In the genomic region with DNA sequence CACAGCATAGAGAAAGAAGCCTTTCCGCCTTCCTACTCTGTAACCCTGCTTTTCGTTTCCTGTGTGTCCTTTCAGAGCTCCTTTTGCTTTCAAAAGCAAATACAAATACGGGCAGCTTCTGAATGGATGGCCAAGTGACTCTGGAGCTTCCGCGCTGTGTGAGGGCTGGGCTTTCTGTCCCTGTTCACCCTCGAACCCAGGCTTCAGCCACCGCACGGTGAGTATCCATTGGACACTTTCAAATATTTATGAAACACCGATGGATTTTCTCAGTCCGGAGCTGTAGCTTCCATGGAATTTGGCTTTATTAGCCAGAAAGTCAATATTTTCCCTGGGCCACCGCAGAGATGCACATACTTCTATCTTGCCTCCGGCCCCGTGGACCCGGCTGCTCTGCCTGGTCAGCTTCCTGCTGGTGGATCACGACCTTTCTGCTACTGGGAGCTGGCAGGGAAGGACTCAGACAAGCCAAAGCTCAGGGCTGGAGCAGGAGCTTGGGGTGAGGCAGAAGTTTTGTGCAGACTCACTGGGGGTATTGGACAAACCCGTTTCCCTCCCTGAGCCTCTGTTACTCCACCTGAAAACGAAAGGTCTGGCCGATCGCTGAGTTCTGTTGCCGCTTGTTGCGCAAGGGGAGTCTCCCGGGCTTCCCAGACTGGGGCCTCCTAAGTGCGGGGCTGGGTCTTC, we compare ENCODE assay signal across 10 cellular contexts.
DNase-seq lines count a peak whose midpoint lies in the region; ATAC-seq and TF ChIP-seq lines count a peak whose summit lies in the region.
"Had no signal": no experiment of that assay in that cellular context is flagged by ENCODE, and none has a peak within 500 bp of the region (broad histone marks: within the 10 kb centered on the region; RNA-seq: fewer than 3 reads in every experiment).

No MANE protein-coding gene starts in this region.

- CTCF ChIA-PET in Calu3 (lab: Charles Lee) (interaction anchor here (1.4 kb wide), 1 partner anchor 26 kb away, joined by 8 read pairs; no protein-coding TSS in a partner anchor), Panc1 (lab: Charles Lee) (interaction anchor here (0.6 to 2.6 kb wide), 4 partner anchors 15 to 65 kb away, joined by 3 to 7 read pairs (median 5); no protein-coding TSS in a partner anchor)

- intact Hi-C loops in Calu3 (cut with micrococcal nuclease; ENCODE audit: unreplicated experiment) (no loop called here), Panc1 (cut with micrococcal nuclease; ENCODE audit: unreplicated experiment) (no loop called here)
- intact Hi-C loops in activated T-helper 1 cell treated with anti-CD3 and anti-CD28 coated beads, Interleukin-12 subunit alpha, Interleukin-12 subunit beta, Interleukin-2, Interleukin-4 antibody, amounts not matched to agents 30 ng/mL and 10 ng/mL and 1 ng/mL, durations not matched to agents 14 hours and 24 hours and 36 hours (cut with micrococcal nuclease) = no loop called here

- TF ChIP-seq CTCF in Calu3 (IDR thresholded peaks at IDR 0.05; ENCODE audit: unreplicated experiment) = no peak
- no peak for TF ChIP-seq CTCF in Panc1 (IDR thresholded peaks at IDR 0.05)
- no peak for TF ChIP-seq CTCF in fibroblast of the aortic adventitia (IDR thresholded peaks at IDR 0.05; ENCODE audit: insufficient read depth, low read length)
- no peak for TF ChIP-seq CTCF in neutrophil (IDR thresholded peaks at IDR 0.05)
- no peak for TF ChIP-seq CTCF in GM10266 (IDR thresholded peaks at IDR 0.05; ENCODE audit: control insufficient read depth, insufficient read depth, low read depth, missing control alignments)

- H3K4me3 Mint-ChIP-seq in Calu3 (ENCODE audit: low read depth, unreplicated experiment) = peak overlapping the region; percentile 9
- H3K4me3 Mint-ChIP-seq in activated T-helper 1 cell treated with anti-CD3 and anti-CD28 coated beads, Interleukin-12 subunit alpha, Interleukin-12 subunit beta, Interleukin-2, Interleukin-4 antibody, amounts not matched to agents 30 ng/mL and 10 ng/mL and 1 ng/mL, durations not matched to agents 14 hours and 24 hours and 36 hours = no peak overlapping the region

- H3K27me3 ChIP-seq in Panc1 (ENCODE audit: control insufficient read depth, insufficient read depth, low read length) (no peaks in the 10 kb centered on the region), neutrophil (peaks cover 6% of the 10 kb centered on the region)

- H3K27ac ChIP-seq in Panc1 (ENCODE audit: low read length) (peak overlapping the region; percentile 81), neutrophil (no peak overlapping the region)
- H3K27ac ChIP-seq: KMS-11 had no signal

- POLR2A ChIA-PET in Panc1 (lab: Charles Lee) = no interaction called here

- no peaks in the 10 kb centered on the region for H3K9me3 Mint-ChIP-seq in Calu3 (ENCODE audit: low read depth, unreplicated experiment)
- no peaks in the 10 kb centered on the region for H3K9me3 Mint-ChIP-seq in activated T-helper 1 cell treated with anti-CD3 and anti-CD28 coated beads, Interleukin-12 subunit alpha, Interleukin-12 subunit beta, Interleukin-2, Interleukin-4 antibody, amounts not matched to agents 30 ng/mL and 10 ng/mL and 1 ng/mL, durations not matched to agents 14 hours and 24 hours and 36 hours

- H3K36me3 Mint-ChIP-seq in Calu3 (ENCODE audit: insufficient read depth, unreplicated experiment) = no peaks in the 10 kb centered on the region
- no peaks in the 10 kb centered on the region for H3K36me3 Mint-ChIP-seq in activated T-helper 1 cell treated with anti-CD3 and anti-CD28 coated beads, Interleukin-12 subunit alpha, Interleukin-12 subunit beta, Interleukin-2, Interleukin-4 antibody, amounts not matched to agents 30 ng/mL and 10 ng/mL and 1 ng/mL, durations not matched to agents 14 hours and 24 hours and 36 hours (ENCODE audit: low read depth)

- H3K36me3 ChIP-seq in Panc1 (ENCODE audit: control insufficient read depth, insufficient read depth, low read length) = no peaks in the 10 kb centered on the region
- no peaks in the 10 kb centered on the region for H3K36me3 ChIP-seq in neutrophil

- H3K27ac Mint-ChIP-seq in Calu3 (ENCODE audit: unreplicated experiment) = no peak overlapping the region
- no peak overlapping the region for H3K27ac Mint-ChIP-seq in activated T-helper 1 cell treated with anti-CD3 and anti-CD28 coated beads, Interleukin-12 subunit alpha, Interleukin-12 subunit beta, Interleukin-2, Interleukin-4 antibody, amounts not matched to agents 30 ng/mL and 10 ng/mL and 1 ng/mL, durations not matched to agents 14 hours and 24 hours and 36 hours

- in situ Hi-C loops in Panc1 (cut with HindIII; ENCODE audit: low pct_unique_long_range_greater_than_20kb, low sequenced_read_pairs) = no loop called here

- H3K4me1 Mint-ChIP-seq in Calu3 (ENCODE audit: low read depth, unreplicated experiment) = no peaks in the 10 kb centered on the region
- no peaks in the 10 kb centered on the region for H3K4me1 Mint-ChIP-seq in activated T-helper 1 cell treated with anti-CD3 and anti-CD28 coated beads, Interleukin-12 subunit alpha, Interleukin-12 subunit beta, Interleukin-2, Interleukin-4 antibody, amounts not matched to agents 30 ng/mL and 10 ng/mL and 1 ng/mL, durations not matched to agents 14 hours and 24 hours and 36 hours (ENCODE audit: low read depth)

- H3K4me3 ChIP-seq in Panc1 (ENCODE audit: low read depth in 2 of 2, low read length in 2 of 2) = peak overlapping the region; percentile 27 to 55
- peak overlapping the region; percentile 39 for H3K4me3 ChIP-seq in fibroblast of the aortic adventitia (ENCODE audit: low read depth, low read length)
- H3K4me3 ChIP-seq in neutrophil (ENCODE audit: low read depth in 1 of 2, low read length in 1 of 2) = peak overlapping the region; percentile 3 to 28

- peaks cover 51% of the 10 kb centered on the region for H3K27me3 Mint-ChIP-seq in Calu3 (ENCODE audit: unreplicated experiment)
- peaks cover 9% of the 10 kb centered on the region for H3K27me3 Mint-ChIP-seq in activated T-helper 1 cell treated with anti-CD3 and anti-CD28 coated beads, Interleukin-12 subunit alpha, Interleukin-12 subunit beta, Interleukin-2, Interleukin-4 antibody, amounts not matched to agents 30 ng/mL and 10 ng/mL and 1 ng/mL, durations not matched to agents 14 hours and 24 hours and 36 hours (ENCODE audit: insufficient read depth)

- BruUV-seq in Calu3 (replicated peaks; lab: Mats Ljungman, UMichigan) (no TSS peak), Panc1 (replicated peaks; lab: Mats Ljungman, UMichigan) (no TSS peak)

- DNase-seq in Calu3 (peak; percentile 34), Panc1 (ENCODE audit: low read depth, low spot score) (no peak), fibroblast of the aortic adventitia (ENCODE audit: low read depth) (peak; percentile 48), GM10266 (ENCODE audit: extremely low spot score) (no peak), cerebellar nuclear complex (lab: John Stamatoyannopoulos, UW) (no peak), DMS114 treated with DMSO at 0.1 percent for 48 hours (lab: John Stamatoyannopoulos, UW; ENCODE audit: unreplicated experiment) (no peak)
- no peak for DNase-seq in activated T-helper 1 cell treated with anti-CD3 and anti-CD28 coated beads, Interleukin-12 subunit alpha, Interleukin-12 subunit beta, Interleukin-2, Interleukin-4 antibody, amounts not matched to agents 30 ng/mL and 10 ng/mL and 1 ng/mL, durations not matched to agents 14 hours and 24 hours and 36 hours (ENCODE audit: low spot score)
- DNase-seq: activated CD4-positive, CD25-positive, alpha-beta regulatory T cell treated with anti-CD3 and anti-CD28 coated beads, Interleukin-2, amount 50 U/mL, for 72 hours had no signal

- H3K9me3 ChIP-seq in Panc1 (ENCODE audit: control insufficient read depth, insufficient read depth, low read depth, low read length) (no peaks in the 10 kb centered on the region), neutrophil (no peaks in the 10 kb centered on the region)

- H3K4me1 ChIP-seq in Panc1 (ENCODE audit: control insufficient read depth, insufficient read depth, low read length) = peaks cover 31% of the 10 kb centered on the region
- H3K4me1 ChIP-seq in neutrophil (ENCODE audit: control insufficient read depth in 1 of 2, insufficient read depth in 1 of 2, low read depth in 1 of 2, low read length in 1 of 2) = peaks cover 9% of the 10 kb centered on the region in 2 experiments

- ATAC-seq in Panc1 = peak; percentile 80

Comparison
In these comparisons a context has a peak if more than half of its experiments do, and no peak if none do; other contexts are left out.
1. DNase-seq: peak in Calu3 (single experiment) and fibroblast of the aortic adventitia (single experiment); none in Panc1 (single experiment), activated T-helper 1 cell treated with anti-CD3 and anti-CD28 coated beads, Interleukin-12 subunit alpha, Interleukin-12 subunit beta, Interleukin-2, Interleukin-4 antibody, amounts not matched to agents 30 ng/mL and 10 ng/mL and 1 ng/mL, durations not matched to agents 14 hours and 24 hours and 36 hours (single experiment), GM10266 (single experiment), cerebellar nuclear complex (0 of 2) and DMS114 treated with DMSO at 0.1 percent for 48 hours (single experiment).
2. Peak in every context shown above with its lines, with median percentiles within 50 percentile points of each other: H3K4me3 ChIP-seq.